1 cellular context compared by ENCODE assay signal in genomic region chr1:248890549-248891498, GRCh38.
TF ChIP-seq lines count a peak whose summit lies in the region.

No MANE protein-coding gene starts in this region.

TF ChIP-seq in K562, 482 proteins besides CTCF, POLR2A, EP300 and RAD21 (continued from another document and continues in another):
- TF ChIP-seq ZMIZ1 (IDR thresholded peaks at IDR 0.05; ENCODE audit: low read depth in 2 of 2, low read length in 2 of 2) (no peak), ZC3H11A (IDR thresholded peaks at IDR 0.05; ENCODE audit: low read depth, low read length) (no peak), ZNF398 (CRISPR knock-in tag; IDR thresholded peaks at IDR 0.05) (no peak), TAF7 (tag; IDR thresholded peaks at IDR 0.05) (no peak), ESRRB (CRISPR knock-in tag; IDR thresholded peaks at IDR 0.05; ENCODE audit: borderline replicate concordance) (no peak), SP2 (IDR thresholded peaks at IDR 0.05; ENCODE audit: extremely low read depth, low read depth, low read length, poor library complexity, severe bottlenecking) (no peak), ZNF707 (CRISPR knock-in tag; conservative IDR thresholded peaks at IDR 0.05) (no peak), ZNF79 (CRISPR knock-in tag; IDR thresholded peaks at IDR 0.05; ENCODE audit: low read depth) (no peak), MBD1 (CRISPR knock-in tag; IDR thresholded peaks at IDR 0.05) (no peak), CREB3 (tag; conservative IDR thresholded peaks at IDR 0.05; ENCODE audit: low read depth) (no peak), LEF1 (IDR thresholded peaks at IDR 0.05) (no peak), ZHX1 (conservative IDR thresholded peaks at IDR 0.05; ENCODE audit: low read length) (no peak), POLR2G (IDR thresholded peaks at IDR 0.05; ENCODE audit: low read depth, low read length) (no peak), THAP12 (CRISPR knock-in tag; IDR thresholded peaks at IDR 0.05) (no peak), BCL6 (CRISPR knock-in tag; IDR thresholded peaks at IDR 0.05) (no peak), XRCC4 (IDR thresholded peaks at IDR 0.05; ENCODE audit: extremely low read depth, insufficient read depth, insufficient read length) (no peak), E2F5 (CRISPR knock-in tag; IDR thresholded peaks at IDR 0.05) (no peak), NCOA6 (IDR thresholded peaks at IDR 0.05) (no peak; the same call in 1 of the 2 replicates), FIP1L1 (IDR thresholded peaks at IDR 0.05; ENCODE audit: low read depth, low read length, poor library complexity, severe bottlenecking) (no peak), HMGN3 (IDR thresholded peaks at IDR 0.05; ENCODE audit: borderline replicate concordance, extremely low read depth, insufficient read length, low read depth, low read length) (no peak), NR2C1 (IDR thresholded peaks at IDR 0.05) (no peak; the same call in 1 of the 2 replicates), NR2C1 (tag; IDR thresholded peaks at IDR 0.05) (no peak), BMI1 (IDR thresholded peaks at IDR 0.05; ENCODE audit: low read length) (no peak), SMARCB1 (IDR thresholded peaks at IDR 0.05; ENCODE audit: insufficient read length, low read depth) (no peak), YY1 (IDR thresholded peaks at IDR 0.05; ENCODE audit: borderline replicate concordance in 1 of 3, control insufficient read depth in 1 of 3, extremely low read depth in 1 of 3, insufficient read depth in 3 of 3, insufficient read length in 1 of 3, insufficient replicate concordance in 2 of 3, low read depth in 1 of 3, low read length in 2 of 3) (no peak), PATZ1 (CRISPR knock-in tag; IDR thresholded peaks at IDR 0.05; ENCODE audit: borderline replicate concordance) (no peak), HMBOX1 (IDR thresholded peaks at IDR 0.05) (no peak), IRF1 (CRISPR knock-in tag; IDR thresholded peaks at IDR 0.05; ENCODE audit: borderline replicate concordance) (no peak), NKRF (IDR thresholded peaks at IDR 0.05; ENCODE audit: borderline replicate concordance) (peak; percentile 70), PHTF2 (CRISPR knock-in tag; IDR thresholded peaks at IDR 0.05) (no peak), ASH1L (IDR thresholded peaks at IDR 0.05; ENCODE audit: borderline replicate concordance, low read depth, partially characterized antibody) (peak; percentile 29), THRA (IDR thresholded peaks at IDR 0.05) (no peak)
